ENCODE assay signal across 8 cellular contexts in genomic region chr19:44002212-44002565, GRCh38. TPM values are rescaled to one million over a fixed set of nuclear protein-coding genes. Genes with fewer than 3 reads are reported as not detected.
DNase-seq lines count a peak whose midpoint lies in the region; ATAC-seq and TF ChIP-seq lines count a peak whose summit lies in the region.

No MANE protein-coding gene starts in this region.

- no TSS peak for BruUV-seq in Panc1 (replicated peaks; lab: Mats Ljungman, UMichigan)

- intact Hi-C loops in Panc1 (cut with micrococcal nuclease; ENCODE audit: unreplicated experiment), result no loop called here

- H3K79me2 ChIP-seq in DND-41 (ENCODE audit: insufficient read depth, low read length) (peaks cover 32% of the 10 kb centered on the region), parathyroid adenoma (no peaks in the 10 kb centered on the region)

- peak overlapping the region; percentile 100 for H2AFZ ChIP-seq in DND-41 (ENCODE audit: low read depth, low read length)
- H2AFZ ChIP-seq in parathyroid adenoma, result peak overlapping the region; percentile 80

- H3K4me3 ChIP-seq in DND-41 (ENCODE audit: low read depth in 1 of 2, low read length in 2 of 2) (peak overlapping the region; percentile 92 to 95), Panc1 (ENCODE audit: low read depth in 2 of 2, low read length in 2 of 2) (peak overlapping the region; percentile 73 to 92), esophagus (ENCODE audit: low read depth in 1 of 2, low read length in 2 of 2) (peak overlapping the region; percentile 92 to 97), parathyroid adenoma (ENCODE audit: low read depth, low read length) (peak overlapping the region; percentile 97)

- peaks cover 3% of the 10 kb centered on the region for H3K9me3 ChIP-seq in DND-41 (ENCODE audit: insufficient read depth, low read length, severe bottlenecking)
- H3K9me3 ChIP-seq in Panc1 (ENCODE audit: control insufficient read depth, insufficient read depth, low read depth, low read length), result no peaks in the 10 kb centered on the region
- peaks cover 0 to 4% of the 10 kb centered on the region in 2 donors for H3K9me3 ChIP-seq in esophagus (ENCODE audit: control insufficient read depth in 2 of 2, insufficient read depth in 1 of 2, low read depth in 1 of 2, low read length in 1 of 2)
- no peaks in the 10 kb centered on the region for H3K9me3 ChIP-seq in parathyroid adenoma (ENCODE audit: control insufficient read depth, low read length)

- H3K36me3 ChIP-seq in DND-41 (ENCODE audit: insufficient read depth, low read length), result peaks cover 17% of the 10 kb centered on the region
- H3K36me3 ChIP-seq in Panc1 (ENCODE audit: control insufficient read depth, insufficient read depth, low read length), result peaks cover 3% of the 10 kb centered on the region; the same call in 1 of the 2 replicates
- H3K36me3 ChIP-seq in esophagus (ENCODE audit: control insufficient read depth in 2 of 2, insufficient read depth in 2 of 2, low read length in 1 of 2), result peaks cover 0 to under 1% of the 10 kb centered on the region in 2 donors
- H3K36me3 ChIP-seq in parathyroid adenoma (ENCODE audit: control insufficient read depth, insufficient read depth, low read length), result no peaks in the 10 kb centered on the region

- ATAC-seq in DND-41 (ENCODE audit: insufficient read depth, low read depth) (no peak), Panc1 (no peak), GM18858 (IDR thresholded peaks at IDR 0.05; ENCODE audit: unreplicated experiment) (no peak)

- H3K9ac ChIP-seq in DND-41 (ENCODE audit: low read depth, low read length), result peak overlapping the region; percentile 82
- no peak overlapping the region for H3K9ac ChIP-seq in parathyroid adenoma

- POLR2A ChIA-PET in Panc1 (lab: Charles Lee), result no interaction called here

- no peaks in the 10 kb centered on the region for H4K20me1 ChIP-seq in DND-41 (ENCODE audit: insufficient read depth, low read length)

- DNase-seq in DND-41 (no peak), Panc1 (ENCODE audit: low read depth, low spot score) (no peak), AML-193 (lab: John Stamatoyannopoulos, UW) (no peak), SHP77 treated with DMSO at 0.1 percent for 48 hours (lab: John Stamatoyannopoulos, UW) (no peak)
- DNase-seq in stimulated activated CD4-positive, alpha-beta T cell treated with anti-CD3 and anti-CD28 coated beads, Interleukin-4, amount 100 ng/mL, for 1 hour, result no peak

- CTCF ChIA-PET in Panc1 (lab: Charles Lee), result no interaction called here

- no peaks in the 10 kb centered on the region for H3K27me3 ChIP-seq in DND-41 (ENCODE audit: insufficient read depth, low read length, poor library complexity)
- H3K27me3 ChIP-seq in Panc1 (ENCODE audit: control insufficient read depth, insufficient read depth, low read length), result no peaks in the 10 kb centered on the region
- no peaks in the 10 kb centered on the region for H3K27me3 ChIP-seq in esophagus (ENCODE audit: control insufficient read depth in 1 of 2, insufficient read depth in 2 of 2, low read length in 2 of 2)
- H3K27me3 ChIP-seq in parathyroid adenoma (ENCODE audit: control insufficient read depth, insufficient read depth, low read length), result no peaks in the 10 kb centered on the region

- 15 to 16% methylated on average over 8 of the region's 8 CpGs for WGBS in esophagus, 2 donors

- peak overlapping the region; percentile 92 for H3K4me2 ChIP-seq in DND-41 (ENCODE audit: insufficient read depth, low read length)
- H3K4me2 ChIP-seq in parathyroid adenoma (ENCODE audit: low read length), result peak overlapping the region; percentile 97

- H3K4me1 ChIP-seq in DND-41 (ENCODE audit: insufficient read depth, low read length) (peaks cover 21% of the 10 kb centered on the region), Panc1 (ENCODE audit: control insufficient read depth, insufficient read depth, low read length) (no peaks in the 10 kb centered on the region; the same call in none of the 2 replicates), esophagus (ENCODE audit: control insufficient read depth in 2 of 2, insufficient read depth in 2 of 2, low read length in 1 of 2) (peaks cover 0 to 6% of the 10 kb centered on the region in 2 donors), parathyroid adenoma (no peaks in the 10 kb centered on the region)

- TF ChIP-seq CTCF in DND-41 (IDR thresholded peaks at IDR 0.05; ENCODE audit: borderline replicate concordance, extremely low read depth, low read length, poor library complexity, severe bottlenecking), result no peak
- no peak for TF ChIP-seq CTCF in Panc1 (IDR thresholded peaks at IDR 0.05)
- TF ChIP-seq CTCF in parathyroid adenoma (IDR thresholded peaks at IDR 0.05), result no peak

- in situ Hi-C loops in Panc1 (cut with HindIII; ENCODE audit: low pct_unique_long_range_greater_than_20kb, low sequenced_read_pairs), result no loop called here

- H3K27ac ChIP-seq in DND-41 (ENCODE audit: low read length) (peak overlapping the region; percentile 96), Panc1 (ENCODE audit: low read length) (peak overlapping the region; percentile 93), esophagus (ENCODE audit: low read depth in 2 of 2, low read length in 1 of 2) (peak overlapping the region in 1 of 2 donors; percentile 66), parathyroid adenoma (peak overlapping the region; percentile 29)

RNA-seq across cellular contexts. Expression of gene ZNF230, which starts 0.6 kb away (rescaled TPM):
- total RNA-seq in Panc1 (2021; ENCODE audit: unreplicated experiment), result 4.2 TPM
- 2.3 TPM for polyA plus RNA-seq in Panc1 (2012; ENCODE audit: insufficient read length)
- polyA plus RNA-seq in esophagus, result 1 to 10 TPM; 1.1 to 1.4 TPM

RNA-seq across cellular contexts. Expression of gene ZNF155, which starts 18.2 kb away (rescaled TPM):
- total RNA-seq in Panc1 (2021; ENCODE audit: unreplicated experiment), result 5.0 TPM
- polyA plus RNA-seq in Panc1 (2012; ENCODE audit: insufficient read length), result 3.3 TPM
- 1 to 10 TPM; 2.9 to 3.4 TPM for polyA plus RNA-seq in esophagus

RNA-seq across cellular contexts. Expression of gene ZNF222, which starts 23.0 kb away (rescaled TPM):
- 3.1 TPM for total RNA-seq in Panc1 (2021; ENCODE audit: unreplicated experiment)
- 2.0 TPM for polyA plus RNA-seq in Panc1 (2012; ENCODE audit: insufficient read length)
- 1 to 10 TPM; 1.4 to 1.6 TPM for polyA plus RNA-seq in esophagus

RNA-seq across cellular contexts. Expression of gene ZNF223, which starts 49.6 kb away (rescaled TPM):
- 2.2 TPM for total RNA-seq in Panc1 (2021; ENCODE audit: unreplicated experiment)
- polyA plus RNA-seq in Panc1 (2012; ENCODE audit: insufficient read length), result 1.8 TPM
- polyA plus RNA-seq in esophagus, result 1 to 10 TPM; 2.6 to 3.5 TPM

RNA-seq across cellular contexts. Expression of gene ZNF221, which starts 51.2 kb away (rescaled TPM):
- 2.8 TPM for total RNA-seq in Panc1 (2021; ENCODE audit: unreplicated experiment)
- 1.4 TPM for polyA plus RNA-seq in Panc1 (2012; ENCODE audit: insufficient read length)
- 1 to 10 TPM in 1 of 2 donors, under 1 TPM in 1; 0.42 to 1.2 TPM for polyA plus RNA-seq in esophagus
